Comparison of ENCODE assay signal across 10 cellular contexts in genomic region chr11:119432484-119433368, GRCh38. TPM values are rescaled to one million over a fixed set of nuclear protein-coding genes. Genes with fewer than 3 reads are reported as not detected.
A peak's percentile ranks its signal among the peaks of the same experiment; 100 is the strongest.
DNase-seq lines count a peak whose midpoint lies in the region; ATAC-seq and TF ChIP-seq lines count a peak whose summit lies in the region.
"Had no signal": no experiment of that assay in that cellular context is flagged by ENCODE, and none has a peak within 500 bp of the region (broad histone marks: within the 10 kb centered on the region; RNA-seq: fewer than 3 reads in every experiment).

No MANE protein-coding gene starts in this region.

- peak overlapping the region; percentile 52 for H3K4me3 ChIP-seq in AG10803 (ENCODE audit: low read length)
- H3K4me3 ChIP-seq in epithelial cell of proximal tubule (ENCODE audit: low read depth, low read length): peak overlapping the region; percentile 19

- POLR2A ChIA-PET in HEK293T (lab: Yijun Ruan, JAX): interaction anchor here (1.1 kb wide), 1 partner anchor 24 kb away, joined by 3 read pairs; no protein-coding TSS in a partner anchor

- no peak for TF ChIP-seq CTCF in AG10803 (conservative IDR thresholded peaks at IDR 0.05; ENCODE audit: low read length)
- TF ChIP-seq CTCF in epithelial cell of proximal tubule (conservative IDR thresholded peaks at IDR 0.05; ENCODE audit: low read depth, low read length): no peak

- DNase-seq in AG10803 (ENCODE audit: low read depth) (peak; percentile 94), NCI-H69 (lab: John Stamatoyannopoulos, UW) (peak; percentile 16), epithelial cell of proximal tubule (ENCODE audit: low read depth) (no peak), non-pigmented ciliary epithelial cell (ENCODE audit: low read depth) (peak; percentile 35), T-helper 2 cell (no peak), HEK293T (ENCODE audit: extremely low spot score) (no peak)
- DNase-seq: activated CD8-positive, alpha-beta memory T cell treated with anti-CD3 and anti-CD28 coated beads, Interleukin-2, amount 50 U/mL, for 48 hours; NCI-H524 treated with DMSO at 0.1 percent for 48 hours had no signal

- CTCF ChIA-PET in HEK293T (lab: Yijun Ruan, JAX): interaction anchor here (0.5 to 1.7 kb wide), 3 partner anchors 10 to 209 kb away, joined by 3 to 5 read pairs (median 4); partner anchors contain the start of gene USP2

- ATAC-seq in GM19328 (IDR thresholded peaks at IDR 0.05; ENCODE audit: unreplicated experiment) (no peak), GM18861 (IDR thresholded peaks at IDR 0.05; ENCODE audit: unreplicated experiment) (no peak)

TF ChIP-seq in HEK293T, 16 proteins besides CTCF, POLR2A, EP300 and RAD21:
- TF ChIP-seq TARDBP (IDR thresholded peaks at IDR 0.05): no peak

RNA-seq across cellular contexts. Expression of gene THY1, which starts 9.8 kb away (rescaled TPM):
- 6.4 and 9.0 TPM in 2 replicates for total RNA-seq in epithelial cell of proximal tubule

RNA-seq across cellular contexts. Expression of gene USP2, which starts 51.2 kb away (rescaled TPM):
- 0.63 and 1.1 TPM in 2 replicates for total RNA-seq in epithelial cell of proximal tubule

Comparison
In these comparisons a context has a peak if more than half of its experiments do, and no peak if none do; other contexts are left out.
1. DNase-seq: peak in AG10803 (single experiment), NCI-H69 (single experiment) and non-pigmented ciliary epithelial cell (single experiment); none in epithelial cell of proximal tubule (single experiment), T-helper 2 cell (0 of 5) and HEK293T (single experiment).